Comparison of ENCODE assay signal across 14 cellular contexts in genomic region chr18:31275722-31276463, GRCh38. TPM values are rescaled to one million over a fixed set of nuclear protein-coding genes. Genes with fewer than 3 reads are reported as not detected.
A peak's percentile ranks its signal among the peaks of the same experiment; 100 is the strongest.
DNase-seq lines count a peak whose midpoint lies in the region; ATAC-seq and TF ChIP-seq lines count a peak whose summit lies in the region.
"Had no signal": no experiment of that assay in that cellular context is flagged by ENCODE, and none has a peak within 500 bp of the region (broad histone marks: within the 10 kb centered on the region; RNA-seq: fewer than 3 reads in every experiment).

No MANE protein-coding gene starts in this region.

- BruUV-seq in Calu3 (replicated peaks; lab: Mats Ljungman, UMichigan), result no TSS peak

- DNase-seq in Calu3, result no peak
- peak; percentile 86 for DNase-seq in MV-4-11 (lab: John Stamatoyannopoulos, UW)
- DNase-seq in astrocyte of the spinal cord (ENCODE audit: low read depth, low spot score), result peak; percentile 22
- DNase-seq in lower lobe of right lung, result no peak
- DNase-seq in activated gamma-delta T cell (lab: John Stamatoyannopoulos, UW), result no peak
- no peak for DNase-seq in NCI-H774 (lab: John Stamatoyannopoulos, UW)
- no peak for DNase-seq in amygdala (lab: John Stamatoyannopoulos, UW)
- DNase-seq in amniotic stem cell (lab: John Stamatoyannopoulos, UW), result no peak
- DNase-seq: activated B cell treated with CpG ODN at 0.5 μM for 24 hours, DND-41, occipital lobe had no signal

- intact Hi-C loops in Calu3 (cut with micrococcal nuclease; ENCODE audit: unreplicated experiment) (no loop called here), lower lobe of right lung (cut with DNase I) (no loop called here)

- no peak for TF ChIP-seq CTCF in Calu3 (IDR thresholded peaks at IDR 0.05; ENCODE audit: unreplicated experiment)
- TF ChIP-seq CTCF in astrocyte of the spinal cord (IDR thresholded peaks at IDR 0.05; ENCODE audit: low read depth, low read length), result no peak
- no peak for TF ChIP-seq CTCF in lower lobe of right lung (IDR thresholded peaks at IDR 0.05)

- no peaks in the 10 kb centered on the region for H3K27me3 Mint-ChIP-seq in Calu3 (ENCODE audit: unreplicated experiment)
- H3K27me3 Mint-ChIP-seq: activated B cell treated with CpG ODN at 0.5 μM for 24 hours; central memory CD8-positive, alpha-beta T cell had no signal

- H3K9me3 ChIP-seq in lower lobe of right lung, result no peaks in the 10 kb centered on the region
- H3K9me3 ChIP-seq: Peyer's patch had no signal

- H3K4me3 Mint-ChIP-seq in Calu3 (ENCODE audit: low read depth, unreplicated experiment), result no peak overlapping the region
- H3K4me3 Mint-ChIP-seq: activated B cell treated with CpG ODN at 0.5 μM for 24 hours; central memory CD8-positive, alpha-beta T cell had no signal

- no peaks in the 10 kb centered on the region for H3K36me3 ChIP-seq in lower lobe of right lung
- H3K36me3 ChIP-seq: Peyer's patch had no signal

- peaks cover 12% of the 10 kb centered on the region for H3K4me1 ChIP-seq in lower lobe of right lung

- no peaks in the 10 kb centered on the region for H3K9me3 Mint-ChIP-seq in Calu3 (ENCODE audit: low read depth, unreplicated experiment)
- H3K9me3 Mint-ChIP-seq: activated B cell treated with CpG ODN at 0.5 μM for 24 hours had no signal

- no peaks in the 10 kb centered on the region for H3K27me3 ChIP-seq in lower lobe of right lung (ENCODE audit: low read depth)
- H3K27me3 ChIP-seq: Peyer's patch had no signal

- peak; percentile 49 to 79 for ATAC-seq in lower lobe of right lung

- no peak overlapping the region for H3K27ac ChIP-seq in lower lobe of right lung

- H3K36me3 Mint-ChIP-seq in Calu3 (ENCODE audit: insufficient read depth, unreplicated experiment), result no peaks in the 10 kb centered on the region

- in situ Hi-C loops in astrocyte of the spinal cord (cut with HindIII; ENCODE audit: low sequenced_read_pairs), result no loop called here

- H3K4me3 ChIP-seq in astrocyte of the spinal cord (ENCODE audit: low read depth, low read length) (no peak overlapping the region), lower lobe of right lung (no peak overlapping the region)
- H3K4me3 ChIP-seq: Peyer's patch had no signal

- H3K27ac Mint-ChIP-seq in Calu3 (ENCODE audit: unreplicated experiment), result peak overlapping the region; percentile 17
- H3K27ac Mint-ChIP-seq: activated B cell treated with CpG ODN at 0.5 μM for 24 hours had no signal

- peaks cover 18% of the 10 kb centered on the region for H3K4me1 Mint-ChIP-seq in Calu3 (ENCODE audit: low read depth, unreplicated experiment)
- H3K4me1 Mint-ChIP-seq: activated B cell treated with CpG ODN at 0.5 μM for 24 hours; central memory CD8-positive, alpha-beta T cell had no signal

- CTCF ChIA-PET in Calu3 (lab: Charles Lee), result interaction anchor here (0.7 to 1.6 kb wide), 7 partner anchors 13 to 210 kb away, joined by 3 to 6 read pairs (median 4); no protein-coding TSS in a partner anchor

RNA-seq across cellular contexts. Expression of gene DSG1, which starts 42.1 kb away (rescaled TPM):
- total RNA-seq in Calu3 (2022) (not detected in 2 replicates), lower lobe of right lung (not detected)
- total RNA-seq: activated B cell treated with CpG ODN at 0.5 μM for 24 hours, fibroblast of villous mesenchyme had no signal

Comparison
In these comparisons a context has a peak if more than half of its experiments do, and no peak if none do; other contexts are left out.
1. DNase-seq: peak in MV-4-11 (single experiment) and astrocyte of the spinal cord (single experiment); none in Calu3 (single experiment), lower lobe of right lung (single experiment), activated gamma-delta T cell (single experiment), NCI-H774 (single experiment), amygdala (0 of 56) and amniotic stem cell (single experiment).